ENCODE assay signal across 24 cellular contexts in the genomic region with DNA sequence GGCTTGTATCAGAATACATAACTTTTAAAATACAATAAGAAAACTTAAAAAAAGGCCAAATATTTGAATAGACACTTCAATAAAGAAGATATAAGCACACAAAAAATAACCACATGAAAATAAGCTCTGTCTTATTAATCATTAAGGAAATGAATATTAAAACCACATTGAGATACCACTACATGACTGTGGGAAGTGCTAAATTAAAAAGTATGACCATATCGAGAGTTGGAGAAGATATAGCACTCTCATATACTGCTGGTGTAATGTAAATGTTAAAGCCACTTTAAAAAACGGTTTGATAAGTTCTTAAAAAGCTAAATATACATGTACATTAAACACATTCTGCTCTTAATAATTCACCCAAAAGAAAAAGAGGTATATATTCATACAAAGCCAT.
"Had no signal": no experiment of that assay in that cellular context is flagged by ENCODE, and none has a peak within 500 bp of the region (broad histone marks: within the 10 kb centered on the region; RNA-seq: fewer than 3 reads in every experiment).

No MANE protein-coding gene starts in this region.

- H3K36me3 ChIP-seq: adrenal gland, breast epithelium had no signal

- H3K27me3 ChIP-seq: adrenal gland, breast epithelium had no signal

- H3K4me1 ChIP-seq: adrenal gland, breast epithelium had no signal

- H3K27me3 Mint-ChIP-seq: activated B cell treated with CpG ODN at 0.5 μM for 24 hours; activated CD8-positive, alpha-beta T cell treated with anti-CD3 and anti-CD28 coated beads for 36 hours; activated naive CD8-positive, alpha-beta T cell treated with anti-CD3 and anti-CD28 coated beads, Interleukin-2, amount 10 ng/mL, durations not matched to agents 7 days and 5 days had no signal

- H3K4me3 ChIP-seq: adrenal gland, breast epithelium had no signal

- FAIRE-seq: TTC549 had no signal

- ATAC-seq: activated CD8-positive, alpha-beta T cell treated with anti-CD3 and anti-CD28 coated beads for 36 hours; PC-3 had no signal

- H3K9me3 ChIP-seq: adrenal gland, breast epithelium had no signal

- DNase-seq: activated B cell treated with CpG ODN at 0.5 μM for 24 hours; activated CD4-positive, alpha-beta T cell treated with anti-CD3 and anti-CD28 coated beads for 4 hours; activated CD8-positive, alpha-beta memory T cell treated with anti-CD3 and anti-CD28 coated beads, Interleukin-2, amount 50 U/mL, for 4 hours; activated CD8-positive, alpha-beta T cell treated with anti-CD3 and anti-CD28 coated beads for 36 hours; activated naive CD4-positive, alpha-beta T cell treated with anti-CD3 and anti-CD28 coated beads, Interleukin-2, amount 50 U/mL, for 16 hours; activated naive CD8-positive, alpha-beta T cell treated with anti-CD3 and anti-CD28 coated beads, Interleukin-2, amount 10 ng/mL, durations not matched to agents 7 days and 5 days; activated T-cell treated with anti-CD3 and anti-CD28 coated beads, Interleukin-2, amount 50 U/mL, for 1 hour; adrenal gland; anterior cingulate cortex; caudate nucleus; Kasumi-1; KBM-7; NCI-H1105 treated with DMSO at 0.1 percent for 48 hours; NCI-H1436 treated with DMSO at 0.1 percent for 48 hours; NCI-H187; NCI-H2081; NCI-H69; NK-92 treated with Interleukin-12 subunit alpha and Interleukin-12 subunit beta, amount 100 ng/mL, for 24 hours; PC-3; SHP77 treated with DMSO at 0.1 percent for 48 hours; T-helper 2 cell; T1000 had no signal

- H3K27ac ChIP-seq: adrenal gland had no signal

- H3K27ac Mint-ChIP-seq: activated B cell treated with CpG ODN at 0.5 μM for 24 hours; activated CD8-positive, alpha-beta T cell treated with anti-CD3 and anti-CD28 coated beads for 36 hours; activated naive CD8-positive, alpha-beta T cell treated with anti-CD3 and anti-CD28 coated beads, Interleukin-2, amount 10 ng/mL, durations not matched to agents 7 days and 5 days had no signal

- H3K4me3 Mint-ChIP-seq: activated B cell treated with CpG ODN at 0.5 μM for 24 hours; activated CD8-positive, alpha-beta T cell treated with anti-CD3 and anti-CD28 coated beads for 36 hours; activated naive CD8-positive, alpha-beta T cell treated with anti-CD3 and anti-CD28 coated beads, Interleukin-2, amount 10 ng/mL, durations not matched to agents 7 days and 5 days had no signal
